In genomic region chr7:29844614-29845013, GRCh38 we compare ENCODE assay signal across 16 cellular contexts. TPM values are rescaled to one million over a fixed set of nuclear protein-coding genes. Genes with fewer than 3 reads are reported as not detected.
A peak's percentile ranks its signal among the peaks of the same experiment; 100 is the strongest.
DNase-seq lines count a peak whose midpoint lies in the region; ATAC-seq, FAIRE-seq and TF ChIP-seq lines count a peak whose summit lies in the region.
"Had no signal": no experiment of that assay in that cellular context is flagged by ENCODE, and none has a peak within 500 bp of the region (broad histone marks: within the 10 kb centered on the region; RNA-seq: fewer than 3 reads in every experiment).

No MANE protein-coding gene starts in this region.

- H2AFZ ChIP-seq in neural progenitor cell (replicated peaks), result no peak overlapping the region
- H2AFZ ChIP-seq: GM23248 had no signal

- H3K9me3 ChIP-seq in neural progenitor cell (ENCODE audit: low read depth), result no peaks in the 10 kb centered on the region
- no peaks in the 10 kb centered on the region for H3K9me3 ChIP-seq in small intestine (ENCODE audit: control insufficient read depth, low read depth)
- H3K9me3 ChIP-seq: BLaER1 treated with 17β-estradiol and CSF1 and Interleukin-3, amounts not matched to agents 10 nM and 100 nM had no signal

- H4K20me1 ChIP-seq in neural progenitor cell (ENCODE audit: low read depth), result peaks cover 9% of the 10 kb centered on the region
- H4K20me1 ChIP-seq: BLaER1 treated with 17β-estradiol and CSF1 and Interleukin-3, amounts not matched to agents 10 nM and 100 nM had no signal

- H3K4me3 ChIP-seq in neural progenitor cell (no peak overlapping the region), small intestine (ENCODE audit: low read depth in 1 of 2, low read length in 2 of 2) (no peak overlapping the region)
- H3K4me3 ChIP-seq: BLaER1 treated with 17β-estradiol and CSF1 and Interleukin-3, amounts not matched to agents 10 nM and 100 nM; GM23248 had no signal

- H3K27me3 Mint-ChIP-seq in neural progenitor cell (ENCODE audit: insufficient read depth, low read depth), result peaks cover 9% of the 10 kb centered on the region
- no peaks in the 10 kb centered on the region for H3K27me3 Mint-ChIP-seq in progenitor cell of endocrine pancreas

- H3K4me2 ChIP-seq in neural progenitor cell, result peak overlapping the region; percentile 47
- H3K4me2 ChIP-seq: BLaER1 treated with 17β-estradiol and CSF1 and Interleukin-3, amounts not matched to agents 10 nM and 100 nM had no signal

- H3K4me3 Mint-ChIP-seq in neural progenitor cell (no peak overlapping the region), progenitor cell of endocrine pancreas (ENCODE audit: low read depth) (no peak overlapping the region)
- H3K4me3 Mint-ChIP-seq: CD4-positive, CD25-positive, alpha-beta regulatory T cell had no signal

- no peak for TF ChIP-seq CTCF in neural progenitor cell (IDR thresholded peaks at IDR 0.05)
- TF ChIP-seq CTCF in progenitor cell of endocrine pancreas (IDR thresholded peaks at IDR 0.05; ENCODE audit: unreplicated experiment), result no peak

- H3F3A ChIP-seq in neural progenitor cell (ENCODE audit: low read depth), result peaks cover 29% of the 10 kb centered on the region

- WGBS in small intestine, 3 donors, result 27 to 60% (median 37%) methylated on average over 9 of the region's 9 CpGs

- no peak for ATAC-seq in GM18519 (IDR thresholded peaks at IDR 0.05; ENCODE audit: low FRiP score, unreplicated experiment)
- ATAC-seq: HCT116 had no signal

- DNase-seq in NCI-H187 treated with DMSO at 0.1 percent for 48 hours (lab: John Stamatoyannopoulos, UW), result peak; percentile 43
- peak; percentile 29 for DNase-seq in NCI-H69 (lab: John Stamatoyannopoulos, UW)
- DNase-seq in neural progenitor cell (ENCODE audit: low spot score), result peak; percentile 32
- peak; percentile 82 for DNase-seq in small intestine
- DNase-seq in progenitor cell of endocrine pancreas (ENCODE audit: low spot score, unreplicated experiment), result no peak
- no peak for DNase-seq in activated naive CD4-positive, alpha-beta T cell treated with Interleukin-2 at 50 U/mL for 16 hours
- DNase-seq: ACHN; CD4-positive, CD25-positive, alpha-beta regulatory T cell; DMS53; GF-D8 had no signal

- no peak overlapping the region for H3K9ac ChIP-seq in neural progenitor cell
- H3K9ac ChIP-seq: BLaER1 treated with 17β-estradiol and CSF1 and Interleukin-3, amounts not matched to agents 10 nM and 100 nM; GM23248 had no signal

- H3K27ac ChIP-seq in neural progenitor cell, result no peak overlapping the region
- H3K27ac ChIP-seq in small intestine (ENCODE audit: low read depth in 1 of 2, low read length in 1 of 2), result no peak overlapping the region
- H3K27ac ChIP-seq: BLaER1 treated with 17β-estradiol and CSF1 and Interleukin-3, amounts not matched to agents 10 nM and 100 nM; GM23248 had no signal

- H3K79me2 ChIP-seq in neural progenitor cell (ENCODE audit: low read depth), result no peaks in the 10 kb centered on the region

- H3K36me3 ChIP-seq in neural progenitor cell, result no peaks in the 10 kb centered on the region
- no peaks in the 10 kb centered on the region for H3K36me3 ChIP-seq in small intestine (ENCODE audit: control insufficient read depth in 2 of 2, insufficient read depth in 2 of 2, low read length in 2 of 2)
- H3K36me3 ChIP-seq: BLaER1 treated with 17β-estradiol and CSF1 and Interleukin-3, amounts not matched to agents 10 nM and 100 nM had no signal

- H3K36me3 Mint-ChIP-seq in neural progenitor cell (no peaks in the 10 kb centered on the region), progenitor cell of endocrine pancreas (ENCODE audit: insufficient read depth) (peaks cover 2% of the 10 kb centered on the region)
- H3K36me3 Mint-ChIP-seq: CD4-positive, CD25-positive, alpha-beta regulatory T cell had no signal

- FAIRE-seq in small intestine (lab: Jason Lieb, UNC), result no peak
- FAIRE-seq: H54 had no signal

- H3K9me3 Mint-ChIP-seq in neural progenitor cell, result no peaks in the 10 kb centered on the region
- H3K9me3 Mint-ChIP-seq in progenitor cell of endocrine pancreas (ENCODE audit: low read depth), result no peaks in the 10 kb centered on the region

- H3K27me3 ChIP-seq in neural progenitor cell (no peaks in the 10 kb centered on the region), small intestine (ENCODE audit: control insufficient read depth in 2 of 2, insufficient read depth in 2 of 2, low read length in 2 of 2) (peaks cover 0 to 2% of the 10 kb centered on the region in 2 donors)
- H3K27me3 ChIP-seq: BLaER1 treated with 17β-estradiol and CSF1 and Interleukin-3, amounts not matched to agents 10 nM and 100 nM had no signal

- H3K4me1 ChIP-seq in neural progenitor cell (peaks cover 46% of the 10 kb centered on the region), small intestine (ENCODE audit: control insufficient read depth in 2 of 2, insufficient read depth in 1 of 2, low read depth in 1 of 2, low read length in 1 of 2) (peaks cover 0 to 3% of the 10 kb centered on the region in 2 donors)
- H3K4me1 ChIP-seq: BLaER1 treated with 17β-estradiol and CSF1 and Interleukin-3, amounts not matched to agents 10 nM and 100 nM had no signal

- H3K27ac Mint-ChIP-seq in neural progenitor cell (no peak overlapping the region), progenitor cell of endocrine pancreas (no peak overlapping the region)
- H3K27ac Mint-ChIP-seq: CD4-positive, CD25-positive, alpha-beta regulatory T cell had no signal

- H3K4me1 Mint-ChIP-seq in neural progenitor cell, result peaks cover 30% of the 10 kb centered on the region
- H3K4me1 Mint-ChIP-seq in progenitor cell of endocrine pancreas (ENCODE audit: low read depth), result peaks cover 15% of the 10 kb centered on the region
- H3K4me1 Mint-ChIP-seq: CD4-positive, CD25-positive, alpha-beta regulatory T cell had no signal

RNA-seq across cellular contexts. Expression of gene WIPF3, which starts 38.3 kb away (rescaled TPM):
- total RNA-seq in neural progenitor cell (ENCODE audit: low replicate concordance), result 5.2 and 5.5 TPM in 2 replicates
- polyA plus RNA-seq in small intestine, result 1 to 10 TPM; 1.1 to 1.8 (median 1.6) TPM
- total RNA-seq in progenitor cell of endocrine pancreas, result 8.9 and 9.5 TPM in 2 replicates
- total RNA-seq: A172; CD4-positive, CD25-positive, alpha-beta regulatory T cell; GM23248 had no signal
- polyA plus RNA-seq: CD4-positive, CD25-positive, alpha-beta regulatory T cell; GM23248 had no signal

Comparison
In these comparisons a context has a peak if more than half of its experiments do, and no peak if none do; other contexts are left out.
1. DNase-seq: peak in NCI-H187 treated with DMSO at 0.1 percent for 48 hours (single experiment), NCI-H69 (single experiment), neural progenitor cell (single experiment) and small intestine (single experiment); none in progenitor cell of endocrine pancreas (single experiment) and activated naive CD4-positive, alpha-beta T cell treated with Interleukin-2 at 50 U/mL for 16 hours (single experiment).